In genomic region chr3:184659797-184660301, GRCh38 we compare ENCODE assay signal across 19 cellular contexts. TPM values are rescaled to one million over a fixed set of nuclear protein-coding genes. Genes with fewer than 3 reads are reported as not detected.
DNase-seq lines count a peak whose midpoint lies in the region; ATAC-seq, FAIRE-seq and TF ChIP-seq lines count a peak whose summit lies in the region.
"Had no signal": no experiment of that assay in that cellular context is flagged by ENCODE, and none has a peak within 500 bp of the region (broad histone marks: within the 10 kb centered on the region; RNA-seq: fewer than 3 reads in every experiment).

No MANE protein-coding gene starts in this region.

- H3K36me3 ChIP-seq in BE2C (no peaks in the 10 kb centered on the region), mesendoderm (ENCODE audit: control insufficient read depth, insufficient read depth, low read length) (no peaks in the 10 kb centered on the region), stomach (no peaks in the 10 kb centered on the region), OCI-LY7 (ENCODE audit: insufficient read depth, low read length) (no peaks in the 10 kb centered on the region)
- H3K36me3 ChIP-seq: ascending aorta, HAP-1, heart left ventricle had no signal

- peak overlapping the region; percentile 14 for H2BK120ac ChIP-seq in mesendoderm (ENCODE audit: low read depth, low read length)

- no peak for TF ChIP-seq EP300 in stomach (IDR thresholded peaks at IDR 0.05)

- peak; percentile 43 for ATAC-seq in WTC11
- ATAC-seq in activated CD4-positive, CD25-positive, alpha-beta regulatory T cell treated with anti-CD3 and anti-CD28 coated beads, Interleukin-2, amount 50 U/mL, for 24 hours = no peak
- ATAC-seq: activated T-helper 17 cell treated with anti-CD3 and anti-CD28 coated beads, Interleukin-2, amount 50 U/mL, for 72 hours had no signal

- no peaks in the 10 kb centered on the region for H3K36me3 Mint-ChIP-seq in WTC11

- BruUV-seq in OCI-LY7 (replicated peaks; lab: Mats Ljungman, UMichigan) = no TSS peak

- no CpG with 5 or more reads among the region's 10 CpGs for WGBS in mesendoderm (ENCODE audit: extremely low coverage, insufficient coverage, low lambda C conversion rate)
- 63 to 82% (median 80%) methylated on average over 9 to 10 of the region's 10 CpGs for WGBS in stomach, 5 donors

- H3K27ac ChIP-seq in mesendoderm (ENCODE audit: low read depth, low read length) = no peak overlapping the region
- no peak overlapping the region for H3K27ac ChIP-seq in stomach
- no peak overlapping the region for H3K27ac ChIP-seq in OCI-LY7 (ENCODE audit: low read depth, low read length, poor library complexity, severe bottlenecking)
- H3K27ac ChIP-seq: ascending aorta, parathyroid adenoma had no signal

- no peak for TF ChIP-seq CTCF in BE2C (IDR thresholded peaks at IDR 0.05; ENCODE audit: low read depth, low read length)
- TF ChIP-seq CTCF in WTC11 (IDR thresholded peaks at IDR 0.05) = no peak
- TF ChIP-seq CTCF in stomach (IDR thresholded peaks at IDR 0.05) = no peak
- TF ChIP-seq CTCF in OCI-LY7 (conservative IDR thresholded peaks at IDR 0.05; ENCODE audit: low read length) = no peak

- no peaks in the 10 kb centered on the region for H3K27me3 Mint-ChIP-seq in WTC11 (ENCODE audit: low read depth)
- H3K27me3 Mint-ChIP-seq: activated T-helper 17 cell treated with anti-CD3 and anti-CD28 coated beads, Interleukin-2, amount 50 U/mL, for 72 hours had no signal

- H2AFZ ChIP-seq in OCI-LY7 (ENCODE audit: low read length) = no peak overlapping the region
- H2AFZ ChIP-seq: parathyroid adenoma had no signal

- H3K79me2 ChIP-seq in mesendoderm (ENCODE audit: control insufficient read depth, insufficient read depth, low read length) = no peaks in the 10 kb centered on the region
- no peaks in the 10 kb centered on the region for H3K79me2 ChIP-seq in OCI-LY7 (ENCODE audit: insufficient read depth, low read depth, low read length)
- H3K79me2 ChIP-seq: parathyroid adenoma had no signal

- H3K4me2 ChIP-seq in mesendoderm (ENCODE audit: low read length) = no peak overlapping the region
- H3K4me2 ChIP-seq in OCI-LY7 (ENCODE audit: low read length) = no peak overlapping the region

- H3K9me2 ChIP-seq in OCI-LY7 (ENCODE audit: insufficient read depth, low read length) = no peaks in the 10 kb centered on the region

- TF ChIP-seq POLR2A in stomach (IDR thresholded peaks at IDR 0.05) = no peak

- H3K9me3 ChIP-seq in BE2C = no peaks in the 10 kb centered on the region
- no peaks in the 10 kb centered on the region for H3K9me3 ChIP-seq in stomach
- no peaks in the 10 kb centered on the region for H3K9me3 ChIP-seq in OCI-LY7 (ENCODE audit: low read length)
- H3K9me3 ChIP-seq: ascending aorta, HAP-1, heart left ventricle had no signal

- peak overlapping the region; percentile 51 for H3K9ac ChIP-seq in mesendoderm (ENCODE audit: low read length)
- H3K9ac ChIP-seq: parathyroid adenoma had no signal

- H3K4me3 Mint-ChIP-seq in WTC11 = no peak overlapping the region
- H3K4me3 Mint-ChIP-seq: activated T-helper 17 cell treated with anti-CD3 and anti-CD28 coated beads, Interleukin-2, amount 50 U/mL, for 72 hours; T-helper 1 cell treated with Interleukin-12 subunit alpha and Interleukin-12 subunit beta and Interleukin-4 antibody, amounts not matched to agents 30 μg/mL and 1 μg/mL, for 36 hours had no signal

- no peak overlapping the region for H4K5ac ChIP-seq in mesendoderm (ENCODE audit: low read length)

- H4K20me1 ChIP-seq in OCI-LY7 (ENCODE audit: insufficient read depth, low read length) = no peaks in the 10 kb centered on the region

- peak overlapping the region; percentile 88 for H2AK5ac ChIP-seq in mesendoderm (ENCODE audit: low read length)

- H4K8ac ChIP-seq in mesendoderm (ENCODE audit: low read depth, low read length) = no peak overlapping the region

- H3K23ac ChIP-seq in mesendoderm (ENCODE audit: low read length) = peak overlapping the region; percentile 59

- peaks cover 29% of the 10 kb centered on the region for H3K4me1 ChIP-seq in BE2C
- H3K4me1 ChIP-seq in mesendoderm (ENCODE audit: control insufficient read depth, low read depth, low read length) = peaks cover 14% of the 10 kb centered on the region
- H3K4me1 ChIP-seq in stomach = peaks cover 0 to 9% (median 4%) of the 10 kb centered on the region in 4 donors
- no peaks in the 10 kb centered on the region for H3K4me1 ChIP-seq in OCI-LY7 (ENCODE audit: insufficient read depth, low read length, poor library complexity, severe bottlenecking)
- H3K4me1 ChIP-seq: ascending aorta, HAP-1, parathyroid adenoma had no signal

- peak overlapping the region; percentile 91 for H2BK5ac ChIP-seq in mesendoderm (ENCODE audit: low read length)

- H2BK15ac ChIP-seq in mesendoderm (replicated peaks; ENCODE audit: low read depth) = no peak overlapping the region

- H3K18ac ChIP-seq in mesendoderm (ENCODE audit: low read length) = peak overlapping the region; percentile 2

- CTCF ChIA-PET in WTC11 (lab: Charles Lee) = interaction anchor here (0.6 to 0.7 kb wide), 2 partner anchors 94 to 99 kb away, joined by 3 to 4 read pairs; partner anchors contain the start of gene EPHB3
- CTCF ChIA-PET in OCI-LY7 (lab: Charles Lee; ENCODE audit: unreplicated experiment) = no interaction called here

- H3K27me3 ChIP-seq in BE2C (no peaks in the 10 kb centered on the region), mesendoderm (ENCODE audit: insufficient read depth, low read length, poor library complexity) (no peaks in the 10 kb centered on the region), stomach (no peaks in the 10 kb centered on the region)
- H3K27me3 ChIP-seq: ascending aorta, heart left ventricle had no signal

- H3K79me1 ChIP-seq in mesendoderm (ENCODE audit: low read length) = no peaks in the 10 kb centered on the region

- POLR2A ChIA-PET in WTC11 (lab: Charles Lee) (no interaction called here), OCI-LY7 (lab: Charles Lee) (interaction anchor here (1.0 kb wide), 1 partner anchor 130 kb away, joined by 3 read pairs; no protein-coding TSS in a partner anchor)

- peaks cover 2% of the 10 kb centered on the region; the same call in 1 of the 2 replicates for H3K9me3 Mint-ChIP-seq in WTC11
- H3K9me3 Mint-ChIP-seq: activated T-helper 17 cell treated with anti-CD3 and anti-CD28 coated beads, Interleukin-2, amount 50 U/mL, for 72 hours; T-helper 1 cell treated with Interleukin-12 subunit alpha and Interleukin-12 subunit beta and Interleukin-4 antibody, amounts not matched to agents 30 μg/mL and 1 μg/mL, for 36 hours had no signal

- DNase-seq in BE2C (peak; percentile 37), HTR-8/SVneo (ENCODE audit: insufficient read length, low spot score) (peak; percentile 89), WTC11 (ENCODE audit: low spot score) (peak; percentile 33), mesendoderm (peak; percentile 79), stomach (no peak), NAMALWA (ENCODE audit: low spot score) (no peak), OCI-LY7 (ENCODE audit: low spot score) (no peak)
- DNase-seq: AML-193; DND-41; NCI-H1436; stimulated activated naive CD4-positive, alpha-beta T cell had no signal

- peak; percentile 95 for FAIRE-seq in HTR-8/SVneo (lab: Jason Lieb, UNC)

- intact Hi-C loops in stomach (cut with DNase I; ENCODE audit: low total_unique reads) (no loop called here), OCI-LY7 (cut with micrococcal nuclease; ENCODE audit: unreplicated experiment) (no loop called here)

- H3K56ac ChIP-seq in mesendoderm (ENCODE audit: low read length) = peak overlapping the region; percentile 83

- H3K4me3 ChIP-seq in BE2C (ENCODE audit: low read depth, low read length) (no peak overlapping the region), mesendoderm (ENCODE audit: low read length) (no peak overlapping the region), stomach (no peak overlapping the region), OCI-LY7 (ENCODE audit: low read depth, low read length, poor library complexity, severe bottlenecking) (no peak overlapping the region)
- H3K4me3 ChIP-seq: ascending aorta, HAP-1, heart left ventricle, lung had no signal

- peaks cover 55% of the 10 kb centered on the region for H3K4me1 Mint-ChIP-seq in WTC11

- no peak overlapping the region for H3K4ac ChIP-seq in mesendoderm (ENCODE audit: low read depth, low read length)

- H3K27ac Mint-ChIP-seq in WTC11 = no peak overlapping the region
- H3K27ac Mint-ChIP-seq: activated T-helper 17 cell treated with anti-CD3 and anti-CD28 coated beads, Interleukin-2, amount 50 U/mL, for 72 hours; T-helper 1 cell treated with Interleukin-12 subunit alpha and Interleukin-12 subunit beta and Interleukin-4 antibody, amounts not matched to agents 30 μg/mL and 1 μg/mL, for 36 hours had no signal

TF ChIP-seq in WTC11, 78 proteins besides CTCF, POLR2A, EP300 and RAD21 (continues in another document):
- TF ChIP-seq ZNF263 (CRISPR knock-in tag; IDR thresholded peaks at IDR 0.05; ENCODE audit: low read depth) = no peak
- TF ChIP-seq ATF2 (CRISPR knock-in tag; IDR thresholded peaks at IDR 0.05; ENCODE audit: borderline replicate concordance, low read depth) = no peak
- no peak for TF ChIP-seq RORB (CRISPR knock-in tag; IDR thresholded peaks at IDR 0.05)

RNA-seq across cellular contexts. Expression of gene MAGEF1, which starts 52.0 kb away (rescaled TPM):
- 190 TPM for polyA plus RNA-seq in BE2C (2012; ENCODE audit: insufficient read depth, insufficient read length, low read depth)
- total RNA-seq in WTC11 (2021) = 59.1 to 72.9 TPM (median 63.1 TPM) in 3 replicates
- 39.9 TPM for polyA plus RNA-seq in mesendoderm (2013, experiment 1 of 2)
- polyA plus RNA-seq in mesendoderm (2013, experiment 2 of 2) = 40.8 TPM
- total RNA-seq in stomach = 10 to 100 TPM; 19.3 to 81.1 (median 38.0) TPM
- polyA plus RNA-seq in stomach = 10 to 100 TPM; 28.9 to 35.5 (median 33.9) TPM
- 29.2 and 33.2 TPM in 2 replicates for total RNA-seq in OCI-LY7 (2014; rRNA removed; shearing (Covaris generic))
- total RNA-seq in OCI-LY7 (2022) = 45.0 and 47.8 TPM in 2 replicates

Comparison
In these comparisons a context has a peak if more than half of its experiments do, and no peak if none do; other contexts are left out.
1. DNase-seq: peak in BE2C (single experiment), HTR-8/SVneo (single experiment), WTC11 (single experiment) and mesendoderm (single experiment); none in stomach (single experiment), NAMALWA (single experiment) and OCI-LY7 (single experiment).